Comparison of ENCODE assay signal across 29 cellular contexts in genomic region chr1:199727682-199728081, GRCh38.
"Had no signal": no experiment of that assay in that cellular context is flagged by ENCODE, and none has a peak within 500 bp of the region (broad histone marks: within the 10 kb centered on the region; RNA-seq: fewer than 3 reads in every experiment).

No MANE protein-coding gene starts in this region.

- H3K36me3 Mint-ChIP-seq: natural killer cell; neural progenitor cell; stimulated activated effector memory CD8-positive, alpha-beta T cell treated with anti-CD3 and anti-CD28 coated beads, Interleukin-12 subunit alpha, Interleukin-12 subunit beta, amount 100 ng/mL, for 72 hours; stimulated activated naive B cell treated with anti-CD40 and anti-IgM and Interleukin-4, amounts not matched to agents 10 μg/mL and 1 μg/mL and 100 μg/mL, for 72 hours had no signal

- H3K4me1 ChIP-seq: parathyroid adenoma, psoas muscle, right lobe of liver, sigmoid colon, stomach, thyroid gland, tibial nerve, upper lobe of left lung, vagina had no signal

- H3K27me3 ChIP-seq: neural progenitor cell, ovary, right lobe of liver, sigmoid colon, stomach, thyroid gland, tibial nerve, upper lobe of left lung, vagina had no signal

- H3K36me3 ChIP-seq: neural progenitor cell, ovary, right lobe of liver, sigmoid colon, stomach, thoracic aorta, thyroid gland, tibial nerve, upper lobe of left lung, vagina had no signal

- ATAC-seq: natural killer cell; psoas muscle; right cardiac atrium; right lobe of liver; stimulated activated effector memory CD8-positive, alpha-beta T cell treated with anti-CD3 and anti-CD28 coated beads, Interleukin-12 subunit alpha, Interleukin-12 subunit beta, amount 100 ng/mL, for 72 hours; stimulated activated naive B cell treated with anti-CD40 and anti-IgM and Interleukin-4, amounts not matched to agents 10 μg/mL and 1 μg/mL and 100 μg/mL, for 72 hours had no signal

- H3K4me1 Mint-ChIP-seq: natural killer cell; nephron; stimulated activated effector memory CD8-positive, alpha-beta T cell treated with anti-CD3 and anti-CD28 coated beads, Interleukin-12 subunit alpha, Interleukin-12 subunit beta, amount 100 ng/mL, for 72 hours had no signal

- H3K27ac Mint-ChIP-seq: natural killer cell; nephron; neural progenitor cell; progenitor cell of endocrine pancreas; stimulated activated effector memory CD8-positive, alpha-beta T cell treated with anti-CD3 and anti-CD28 coated beads, Interleukin-12 subunit alpha, Interleukin-12 subunit beta, amount 100 ng/mL, for 72 hours; stimulated activated naive B cell treated with anti-CD40 and anti-IgM and Interleukin-4, amounts not matched to agents 10 μg/mL and 1 μg/mL and 100 μg/mL, for 72 hours; stimulated activated naive CD8-positive, alpha-beta T cell treated with anti-CD3 and anti-CD28 coated beads, Interleukin-15, Interleukin-2, amounts not matched to agents 100 ng/mL and 50 ng/mL, for 24 hours had no signal

- H2AFZ ChIP-seq: neural progenitor cell, parathyroid adenoma had no signal

- H3K9ac ChIP-seq: neural progenitor cell, parathyroid adenoma had no signal

- FAIRE-seq: small intestine, urothelium cell line had no signal

- H3K4me3 Mint-ChIP-seq: natural killer cell; nephron; neural progenitor cell; stimulated activated effector memory CD8-positive, alpha-beta T cell treated with anti-CD3 and anti-CD28 coated beads, Interleukin-12 subunit alpha, Interleukin-12 subunit beta, amount 100 ng/mL, for 72 hours; stimulated activated naive B cell treated with anti-CD40 and anti-IgM and Interleukin-4, amounts not matched to agents 10 μg/mL and 1 μg/mL and 100 μg/mL, for 72 hours; stimulated activated naive CD8-positive, alpha-beta T cell treated with anti-CD3 and anti-CD28 coated beads, Interleukin-15, Interleukin-2, amounts not matched to agents 100 ng/mL and 50 ng/mL, for 24 hours had no signal

- H3K9me3 ChIP-seq: ovary, psoas muscle, right lobe of liver, sigmoid colon, stomach, thoracic aorta, thyroid gland, tibial nerve, upper lobe of left lung, vagina had no signal

- H3K4me3 ChIP-seq: neural progenitor cell, ovary, psoas muscle, right lobe of liver, sigmoid colon, stomach, thoracic aorta, thyroid gland, tibial nerve, upper lobe of left lung, vagina had no signal

- H3K79me2 ChIP-seq: parathyroid adenoma had no signal

- H3K27ac ChIP-seq: neural progenitor cell, ovary, parathyroid adenoma, psoas muscle, right lobe of liver, sigmoid colon, stomach, thoracic aorta, thyroid gland, tibial nerve, upper lobe of left lung, vagina had no signal

- H3K4me2 ChIP-seq: neural progenitor cell had no signal

- DNase-seq: natural killer cell; occipital lobe; ovary; posterior cingulate gyrus; psoas muscle; right cardiac atrium; right lobe of liver; sigmoid colon; small intestine; stimulated activated CD4-positive, alpha-beta T cell treated with anti-CD3 and anti-CD28 coated beads, Interleukin-15, amount 100 ng/mL, for 24 hours; stimulated activated CD4-positive, alpha-beta T cell treated with anti-CD3 and anti-CD28 coated beads, Interleukin-2, amount 100 ng/mL, for 24 hours; stimulated activated CD4-positive, alpha-beta T cell treated with anti-CD3 and anti-CD28 coated beads, Interleukin-2, amount 100 ng/mL, for 48 hours; stimulated activated CD4-positive, alpha-beta T cell treated with anti-CD3 and anti-CD28 coated beads, Interleukin-4, amount 100 ng/mL, for 24 hours; stimulated activated naive B cell treated with anti-CD40 and anti-IgM and Interleukin-4, amounts not matched to agents 10 μg/mL and 1 μg/mL and 100 μg/mL, for 72 hours; stimulated activated naive CD4-positive, alpha-beta T cell treated with Interleukin-2 at 50 U/mL for 16 hours; stomach; thyroid gland; trophoblast cell; upper lobe of left lung had no signal
